ENCODE assay signal across 8 cellular contexts in genomic region chr10:6918305-6918704, GRCh38.
DNase-seq lines count a peak whose midpoint lies in the region; ATAC-seq and TF ChIP-seq lines count a peak whose summit lies in the region.

No MANE protein-coding gene starts in this region.

- 68 to 78% methylated on average over 6 of the region's 6 CpGs for WGBS in esophagus squamous epithelium, 2 donors

- POLR2A ChIA-PET in CD8-positive, alpha-beta memory T cell (lab: Charles Lee), result interaction anchor here (0.6 kb wide), 1 partner anchor 14 kb away, joined by 3 read pairs; no protein-coding TSS in a partner anchor
- POLR2A ChIA-PET in activated CD8-positive, alpha-beta T cell treated with anti-CD3 and anti-CD28 coated beads, Interleukin-2, amount 10 ng/mL, durations not matched to agents 7 days and 5 days (lab: Charles Lee), result interaction anchor here (0.5 to 0.6 kb wide), 3 partner anchors 396 to 767 kb away, joined by 3 read pairs; no protein-coding TSS in a partner anchor

- H3K4me1 Mint-ChIP-seq in CD8-positive, alpha-beta memory T cell, result peaks cover 13 to 21% (median 15%) of the 10 kb centered on the region in 3 donors
- H3K4me1 Mint-ChIP-seq in activated CD8-positive, alpha-beta T cell treated with anti-CD3 and anti-CD28 coated beads, Interleukin-2, amount 10 ng/mL, durations not matched to agents 7 days and 5 days (ENCODE audit: low read depth), result peaks cover 22% of the 10 kb centered on the region

- H3K27me3 Mint-ChIP-seq in CD8-positive, alpha-beta memory T cell, result peaks cover 0 to 2% of the 10 kb centered on the region in 2 donors
- H3K27me3 Mint-ChIP-seq in activated CD8-positive, alpha-beta T cell treated with anti-CD3 and anti-CD28 coated beads, Interleukin-2, amount 10 ng/mL, durations not matched to agents 7 days and 5 days (ENCODE audit: low read depth), result peaks cover 4% of the 10 kb centered on the region

- H3K36me3 ChIP-seq in CD8-positive, alpha-beta memory T cell (ENCODE audit: insufficient read depth, low read length), result no peaks in the 10 kb centered on the region
- H3K36me3 ChIP-seq in esophagus squamous epithelium, result no peaks in the 10 kb centered on the region

- no peak overlapping the region for H3K27ac ChIP-seq in CD8-positive, alpha-beta memory T cell (ENCODE audit: low read depth, low read length)
- H3K27ac ChIP-seq in esophagus squamous epithelium, result no peak overlapping the region

- no peaks in the 10 kb centered on the region for H3K9me3 Mint-ChIP-seq in CD8-positive, alpha-beta memory T cell
- H3K9me3 Mint-ChIP-seq in activated CD8-positive, alpha-beta T cell treated with anti-CD3 and anti-CD28 coated beads, Interleukin-2, amount 10 ng/mL, durations not matched to agents 7 days and 5 days (ENCODE audit: insufficient read depth), result no peaks in the 10 kb centered on the region

- H3K4me3 Mint-ChIP-seq in CD8-positive, alpha-beta memory T cell, result peak overlapping the region in 1 of 7 donors; percentile 1
- H3K4me3 Mint-ChIP-seq in activated CD8-positive, alpha-beta T cell treated with anti-CD3 and anti-CD28 coated beads, Interleukin-2, amount 10 ng/mL, durations not matched to agents 7 days and 5 days, result no peak overlapping the region

- peak overlapping the region in 1 of 8 donors; percentile 3 for H3K27ac Mint-ChIP-seq in CD8-positive, alpha-beta memory T cell
- H3K27ac Mint-ChIP-seq in activated CD8-positive, alpha-beta T cell treated with anti-CD3 and anti-CD28 coated beads, Interleukin-2, amount 10 ng/mL, durations not matched to agents 7 days and 5 days, result peak overlapping the region; percentile 8

- no peaks in the 10 kb centered on the region for H3K9me3 ChIP-seq in CD8-positive, alpha-beta memory T cell (ENCODE audit: low read length)
- no peaks in the 10 kb centered on the region for H3K9me3 ChIP-seq in esophagus squamous epithelium

- CTCF ChIA-PET in CD8-positive, alpha-beta memory T cell (lab: Charles Lee), result interaction anchor here (0.7 to 3.7 kb wide), 22 partner anchors 9 to 769 kb away, joined by 3 to 40 read pairs (median 4); partner anchors contain the start of gene SFMBT2
- CTCF ChIA-PET in activated CD8-positive, alpha-beta T cell treated with anti-CD3 and anti-CD28 coated beads, Interleukin-2, amount 10 ng/mL, durations not matched to agents 7 days and 5 days (lab: Charles Lee), result interaction anchor here (0.6 to 4.6 kb wide), 37 partner anchors 9 to 607 kb away, joined by 3 to 63 read pairs (median 4); partner anchors contain the start of gene SFMBT2

- in situ Hi-C loops in KBM-7 (cut with MboI; ENCODE audit: low pct_unique_long_range_greater_than_20kb, low sequenced_read_pairs), result loop anchor here (25.0 kb wide), 1 partner anchor 494 kb away; the partner anchor contains the start of gene SFMBT2

- ATAC-seq in activated CD8-positive, alpha-beta T cell treated with anti-CD3 and anti-CD28 coated beads, Interleukin-2, amount 10 ng/mL, durations not matched to agents 7 days and 5 days, result peak; percentile 40
- no peak for ATAC-seq in HG03196 (IDR thresholded peaks at IDR 0.05; ENCODE audit: unreplicated experiment)

- TF ChIP-seq CTCF in esophagus squamous epithelium (IDR thresholded peaks at IDR 0.05), result peak in 4 of 6 experiments; percentile 14 to 44 (median 25)

- no peak overlapping the region for H3K4me3 ChIP-seq in CD8-positive, alpha-beta memory T cell (ENCODE audit: low read length)
- no peak overlapping the region for H3K4me3 ChIP-seq in esophagus squamous epithelium

- H3K36me3 Mint-ChIP-seq in CD8-positive, alpha-beta memory T cell, result no peaks in the 10 kb centered on the region
- H3K36me3 Mint-ChIP-seq in activated CD8-positive, alpha-beta T cell treated with anti-CD3 and anti-CD28 coated beads, Interleukin-2, amount 10 ng/mL, durations not matched to agents 7 days and 5 days (ENCODE audit: low read depth), result no peaks in the 10 kb centered on the region

- TF ChIP-seq POLR2A in esophagus squamous epithelium (IDR thresholded peaks at IDR 0.05), result no peak

- H3K27me3 ChIP-seq in CD8-positive, alpha-beta memory T cell (ENCODE audit: insufficient read depth, low read length, poor library complexity, severe bottlenecking), result no peaks in the 10 kb centered on the region
- peaks cover 0 to 60% (median 0%) of the 10 kb centered on the region in 4 donors for H3K27me3 ChIP-seq in esophagus squamous epithelium

- peak; percentile 49 to 78 (median 59) for DNase-seq in CD8-positive, alpha-beta memory T cell
- DNase-seq in KBM-7 (peak; percentile 76), esophagus squamous epithelium (lab: John Stamatoyannopoulos, UW) (peak; percentile 1), NCI-H774 (lab: John Stamatoyannopoulos, UW) (no peak), OCI-M2 (lab: John Stamatoyannopoulos, UW; ENCODE audit: unreplicated experiment) (no peak)
- DNase-seq in activated CD8-positive, alpha-beta T cell treated with anti-CD3 and anti-CD28 coated beads, Interleukin-2, amount 10 ng/mL, durations not matched to agents 7 days and 5 days, result peak; percentile 84
- DNase-seq in stimulated activated CD4-positive, alpha-beta T cell treated with anti-CD3 and anti-CD28 coated beads, Interleukin-1b, Interleukin-23, amount 100 ng/mL, for 1 hour (ENCODE audit: low read depth in 2 of 2), result peak; percentile 27 to 69

- peaks cover 8% of the 10 kb centered on the region for H3K4me1 ChIP-seq in CD8-positive, alpha-beta memory T cell (ENCODE audit: insufficient read depth, low read length)
- H3K4me1 ChIP-seq in esophagus squamous epithelium, result peaks cover 0 to 11% (median 0%) of the 10 kb centered on the region in 3 donors

- intact Hi-C loops in esophagus squamous epithelium (cut with DNase I), result no loop called here

Comparison
In these comparisons a context has a peak if more than half of its experiments do, and no peak if none do; other contexts are left out.
1. DNase-seq: peak in CD8-positive, alpha-beta memory T cell (5 of 5), KBM-7 (single experiment), activated CD8-positive, alpha-beta T cell treated with anti-CD3 and anti-CD28 coated beads, Interleukin-2, amount 10 ng/mL, durations not matched to agents 7 days and 5 days (single experiment), esophagus squamous epithelium (single experiment) and stimulated activated CD4-positive, alpha-beta T cell treated with anti-CD3 and anti-CD28 coated beads, Interleukin-1b, Interleukin-23, amount 100 ng/mL, for 1 hour (2 of 2); none in NCI-H774 (single experiment) and OCI-M2 (single experiment).